ENCODE assay signal across 24 cellular contexts in genomic region chr9:134235366-134235765, GRCh38.
"Had no signal": no experiment of that assay in that cellular context is flagged by ENCODE, and none has a peak within 500 bp of the region (broad histone marks: within the 10 kb centered on the region; RNA-seq: fewer than 3 reads in every experiment).

No MANE protein-coding gene starts in this region.

- H3K27me3 ChIP-seq: cardiac muscle cell, SJSA1 had no signal

- ATAC-seq: activated T-helper 17 cell treated with anti-CD3 and anti-CD28 coated beads, Interleukin-2, amount 50 U/mL, for 72 hours; K562; PC-3; T-cell had no signal

- H3K27ac ChIP-seq: brain microvascular endothelial cell, cardiac muscle cell, SJSA1 had no signal

- H3K9me3 ChIP-seq: SJSA1 had no signal

- H3K36me3 ChIP-seq: brain microvascular endothelial cell, cardiac muscle cell, SJSA1 had no signal

- H3K27ac Mint-ChIP-seq: activated B cell treated with CpG ODN at 0.5 μM for 24 hours; activated CD4-positive, alpha-beta T cell treated with anti-CD3 and anti-CD28 coated beads, Interleukin-2, amount 10 ng/mL, durations not matched to agents 24 days and 14 days; activated naive CD4-positive, alpha-beta T cell treated with anti-CD3 and anti-CD28 coated beads for 36 hours; activated naive CD8-positive, alpha-beta T cell; activated T-helper 17 cell treated with anti-CD3 and anti-CD28 coated beads, Interleukin-2, amount 50 U/mL, for 72 hours; T-cell had no signal

- DNase-seq: activated B cell treated with CpG ODN at 0.5 μM for 24 hours; activated CD4-positive, alpha-beta T cell treated with anti-CD3 and anti-CD28 coated beads for 1 hour; activated CD4-positive, alpha-beta T cell treated with anti-CD3 and anti-CD28 coated beads, Interleukin-2, amount 10 ng/mL, durations not matched to agents 24 days and 14 days; activated CD4-positive, alpha-beta T cell treated with anti-CD3 and anti-CD28 coated beads, Interleukin-2, amount 50 U/mL, for 48 hours; activated gamma-delta T cell; activated naive CD4-positive, alpha-beta T cell treated with anti-CD3 and anti-CD28 coated beads for 36 hours; activated T-cell treated with anti-CD3 and anti-CD28 coated beads for 4 hours; activated T-cell treated with anti-CD3 and anti-CD28 coated beads, Interleukin-2, amount 50 U/mL, for 48 hours; amygdala; brain microvascular endothelial cell; Kasumi-1; NCI-H1105 treated with DMSO at 0.1 percent for 48 hours; NCI-H1436 treated with DMSO at 0.1 percent for 48 hours; NCI-H187; NCI-H2081; NCI-H510A treated with DMSO at 0.1 percent for 48 hours; PC-3; T-cell; T-helper 2 cell had no signal

- H3K9me3 Mint-ChIP-seq: activated B cell treated with CpG ODN at 0.5 μM for 24 hours; activated CD4-positive, alpha-beta T cell treated with anti-CD3 and anti-CD28 coated beads, Interleukin-2, amount 10 ng/mL, durations not matched to agents 24 days and 14 days; activated naive CD4-positive, alpha-beta T cell treated with anti-CD3 and anti-CD28 coated beads for 36 hours; activated T-helper 17 cell treated with anti-CD3 and anti-CD28 coated beads, Interleukin-2, amount 50 U/mL, for 72 hours; T-cell had no signal

- H3K36me3 Mint-ChIP-seq: activated naive CD8-positive, alpha-beta T cell; T-cell had no signal

- H3K4me3 ChIP-seq: cardiac muscle cell, K562, SJSA1 had no signal

- H3K4me1 ChIP-seq: SJSA1 had no signal

- H3K27me3 Mint-ChIP-seq: activated CD4-positive, alpha-beta T cell treated with anti-CD3 and anti-CD28 coated beads, Interleukin-2, amount 10 ng/mL, durations not matched to agents 24 days and 14 days had no signal

- H3K4me3 Mint-ChIP-seq: activated B cell treated with CpG ODN at 0.5 μM for 24 hours; activated CD4-positive, alpha-beta T cell treated with anti-CD3 and anti-CD28 coated beads, Interleukin-2, amount 10 ng/mL, durations not matched to agents 24 days and 14 days; activated naive CD4-positive, alpha-beta T cell treated with anti-CD3 and anti-CD28 coated beads for 36 hours; activated naive CD8-positive, alpha-beta T cell; activated T-helper 17 cell treated with anti-CD3 and anti-CD28 coated beads, Interleukin-2, amount 50 U/mL, for 72 hours; T-cell had no signal

- H3K4me1 Mint-ChIP-seq: activated B cell treated with CpG ODN at 0.5 μM for 24 hours; activated CD4-positive, alpha-beta T cell treated with anti-CD3 and anti-CD28 coated beads, Interleukin-2, amount 10 ng/mL, durations not matched to agents 24 days and 14 days; activated T-helper 17 cell treated with anti-CD3 and anti-CD28 coated beads, Interleukin-2, amount 50 U/mL, for 72 hours; T-cell had no signal
